ENCODE assay signal across 30 cellular contexts in genomic region chr5:128962211-128962610, GRCh38. TPM values are rescaled to one million over a fixed set of nuclear protein-coding genes. Genes with fewer than 3 reads are reported as not detected.
"Had no signal": no experiment of that assay in that cellular context is flagged by ENCODE, and none has a peak within 500 bp of the region (broad histone marks: within the 10 kb centered on the region; RNA-seq: fewer than 3 reads in every experiment).

No MANE protein-coding gene starts in this region.

- H3K27ac Mint-ChIP-seq: dendritic cell treated with granulocyte-macrophage colony-stimulating factor and Interleukin-4, amounts not matched to agents 40 ng/mL and 50 ng/mL, for 4 days; immature natural killer cell; naive B cell; natural killer cell treated with Interleukin-12 subunit alpha and Interleukin-12 subunit beta and Interleukin-15 and Interleukin-18, amount 100 ng/mL, for 72 hours; stimulated activated memory B cell treated with anti-CD40 and anti-IgM and Interleukin-4, amounts not matched to agents 10 μg/mL and 1 μg/mL and 100 μg/mL, for 72 hours; type B pancreatic cell had no signal

- H3K4me1 ChIP-seq: lower lobe of right lung, psoas muscle, testis had no signal

- H3K9me3 ChIP-seq: esophagus squamous epithelium, lower lobe of right lung, mucosa of descending colon, psoas muscle, testis had no signal

- H3K9me3 Mint-ChIP-seq: type B pancreatic cell had no signal

- H3K27me3 ChIP-seq: testis had no signal

- H3K4me1 Mint-ChIP-seq: immature natural killer cell; naive B cell; stimulated activated memory B cell treated with anti-CD40 and anti-IgM and Interleukin-4, amounts not matched to agents 10 μg/mL and 1 μg/mL and 100 μg/mL, for 72 hours had no signal

- H3K4me3 Mint-ChIP-seq: dendritic cell treated with granulocyte-macrophage colony-stimulating factor and Interleukin-4, amounts not matched to agents 40 ng/mL and 50 ng/mL, for 4 days; immature natural killer cell; naive B cell; natural killer cell treated with Interleukin-12 subunit alpha and Interleukin-12 subunit beta and Interleukin-15 and Interleukin-18, amount 100 ng/mL, for 72 hours; neural crest cell; stimulated activated memory B cell treated with anti-CD40 and anti-IgM and Interleukin-4, amounts not matched to agents 10 μg/mL and 1 μg/mL and 100 μg/mL, for 72 hours; type B pancreatic cell had no signal

- DNase-seq: effector CD8-positive, alpha-beta T cell; erythroblast; esophagus squamous epithelium; foreskin melanocyte; glutamatergic neuron; heart right ventricle; hippocampal formation; immature natural killer cell; islet precursor cell; left ventricle myocardium superior; lower lobe of right lung; mucosa of descending colon; naive B cell; nucleus accumbens; psoas muscle; sigmoid colon; stimulated activated CD4-positive, alpha-beta T cell treated with anti-CD3 and anti-CD28 coated beads, Interleukin-2, amount 100 ng/mL, for 24 hours; stimulated activated CD4-positive, alpha-beta T cell treated with anti-CD3 and anti-CD28 coated beads, Interleukin-4, amount 100 ng/mL, for 4 hours; stimulated activated naive CD8-positive, alpha-beta T cell treated with anti-CD3 and anti-CD28 coated beads, Interleukin-15, Interleukin-2, amounts not matched to agents 100 U/mL and 50 U/mL, for 24 hours; substantia nigra; testis; tibial artery had no signal

- H3K36me3 ChIP-seq: esophagus squamous epithelium, heart right ventricle, lower lobe of right lung, sigmoid colon, tibial artery had no signal

- H3K27ac ChIP-seq: esophagus squamous epithelium, heart right ventricle, lower lobe of right lung, psoas muscle, sigmoid colon, testis, tibial artery had no signal

- H3K4me3 ChIP-seq: esophagus squamous epithelium, heart right ventricle, lower lobe of right lung, mucosa of descending colon, psoas muscle, sigmoid colon, testis, tibial artery had no signal

- H3K36me3 Mint-ChIP-seq: stimulated activated memory B cell treated with anti-CD40 and anti-IgM and Interleukin-4, amounts not matched to agents 10 μg/mL and 1 μg/mL and 100 μg/mL, for 72 hours; type B pancreatic cell had no signal

- ATAC-seq: heart right ventricle; left ventricle myocardium superior; lower lobe of right lung; mucosa of descending colon; natural killer cell treated with Interleukin-12 subunit alpha and Interleukin-12 subunit beta and Interleukin-15 and Interleukin-18, amount 100 ng/mL, for 72 hours; psoas muscle; right cardiac atrium; stimulated activated memory B cell treated with anti-CD40 and anti-IgM and Interleukin-4, amounts not matched to agents 10 μg/mL and 1 μg/mL and 100 μg/mL, for 72 hours; stimulated activated naive CD8-positive, alpha-beta T cell treated with anti-CD3 and anti-CD28 coated beads, Interleukin-15, Interleukin-2, amounts not matched to agents 100 U/mL and 50 U/mL, for 24 hours had no signal

RNA-seq across cellular contexts. Expression of gene SLC27A6, which starts 3.1 kb away (rescaled TPM):
- total RNA-seq: endothelial cell of umbilical vein; natural killer cell treated with Interleukin-12 subunit alpha and Interleukin-12 subunit beta and Interleukin-15 and Interleukin-18, amount 100 ng/mL, for 72 hours; osteocyte had no signal
- polyA plus RNA-seq: immature natural killer cell had no signal
